Comparison of ENCODE assay signal across 1 cellular context in the genomic region with DNA sequence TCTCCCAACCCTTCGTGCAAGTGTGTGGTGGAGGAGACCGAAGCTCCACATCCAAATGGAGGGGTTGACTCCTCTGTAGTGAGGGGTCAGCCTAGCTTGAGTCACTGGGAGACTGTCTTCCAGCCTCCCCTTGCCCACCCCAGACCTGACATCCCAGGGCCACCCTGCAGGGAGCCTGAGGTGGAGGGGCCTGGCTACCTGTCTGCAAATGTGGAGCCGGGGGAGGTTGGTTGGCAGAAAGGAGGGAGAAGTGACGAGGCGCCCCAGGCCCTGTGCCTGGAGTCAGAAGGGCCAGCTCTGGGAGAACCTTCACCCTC.
TF ChIP-seq lines count a peak whose summit lies in the region.

No MANE protein-coding gene starts in this region.

TF ChIP-seq in GM23338, 12 proteins besides CTCF, POLR2A, EP300 and RAD21 (continued from another document):
- no peak for TF ChIP-seq EZH2phosphoT487 (IDR thresholded peaks at IDR 0.05; ENCODE audit: unreplicated experiment)
- TF ChIP-seq, protein P1, sequence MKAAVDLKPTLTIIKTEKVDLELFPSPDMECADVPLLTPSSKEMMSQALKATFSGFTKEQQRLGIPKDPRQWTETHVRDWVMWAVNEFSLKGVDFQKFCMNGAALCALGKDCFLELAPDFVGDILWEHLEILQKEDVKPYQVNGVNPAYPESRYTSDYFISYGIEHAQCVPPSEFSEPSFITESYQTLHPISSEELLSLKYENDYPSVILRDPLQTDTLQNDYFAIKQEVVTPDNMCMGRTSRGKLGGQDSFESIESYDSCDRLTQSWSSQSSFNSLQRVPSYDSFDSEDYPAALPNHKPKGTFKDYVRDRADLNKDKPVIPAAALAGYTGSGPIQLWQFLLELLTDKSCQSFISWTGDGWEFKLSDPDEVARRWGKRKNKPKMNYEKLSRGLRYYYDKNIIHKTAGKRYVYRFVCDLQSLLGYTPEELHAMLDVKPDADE (IDR thresholded peaks at IDR 0.05), result no peak
TF ChIP-seq in GM23338: peak in this region for 0.
